19 cellular contexts compared by ENCODE assay signal in the genomic region with DNA sequence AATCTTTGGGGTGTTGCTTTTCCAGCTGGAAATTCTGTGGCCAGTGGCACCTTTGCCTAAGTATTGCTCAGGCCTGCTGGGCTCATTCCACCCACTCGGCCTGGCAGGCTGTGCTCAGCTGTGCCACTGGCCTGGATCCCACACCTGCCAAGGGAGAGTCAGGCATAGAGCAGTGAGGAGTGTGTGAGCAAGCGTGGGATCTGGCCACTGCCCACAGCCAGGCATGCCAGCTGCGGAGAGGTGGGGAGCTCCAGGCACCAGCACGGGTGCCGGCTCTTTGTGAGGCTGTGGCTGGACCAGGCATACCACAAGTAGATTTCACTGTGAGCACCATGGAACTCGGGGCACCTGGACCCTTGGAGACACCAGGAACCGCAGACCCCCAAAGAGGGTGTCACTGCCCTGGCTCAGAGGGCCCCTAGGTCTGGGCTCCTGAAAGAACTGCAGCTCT.
"Had no signal": no experiment of that assay in that cellular context is flagged by ENCODE, and none has a peak within 500 bp of the region (broad histone marks: within the 10 kb centered on the region; RNA-seq: fewer than 3 reads in every experiment).

No MANE protein-coding gene starts in this region.

- DNase-seq: activated CD4-positive, alpha-beta T cell treated with anti-CD3 and anti-CD28 coated beads for 36 hours; activated CD8-positive, alpha-beta memory T cell treated with anti-CD3 and anti-CD28 coated beads, Interleukin-2, amount 50 U/mL, for 48 hours; activated CD8-positive, alpha-beta T cell treated with anti-CD3 and anti-CD28 coated beads for 36 hours; activated naive CD4-positive, alpha-beta T cell; activated naive CD8-positive, alpha-beta T cell treated with anti-CD3 and anti-CD28 coated beads, Interleukin-2, amount 50 U/mL, for 24 hours; gastrocnemius medialis; heart right ventricle; kidney glomerular epithelial cell; right lobe of liver; spleen; stimulated activated CD4-positive, alpha-beta T cell treated with anti-CD3 and anti-CD28 coated beads, Interleukin-1b, Interleukin-23, amount 100 ng/mL, for 48 hours; T1000; transverse colon had no signal

- H3K9me3 ChIP-seq: gastrocnemius medialis, heart right ventricle, prostate gland, right lobe of liver, spleen, transverse colon had no signal

- H3K4me3 Mint-ChIP-seq: activated CD4-positive, alpha-beta T cell treated with anti-CD3 and anti-CD28 coated beads for 36 hours; activated CD8-positive, alpha-beta T cell treated with anti-CD3 and anti-CD28 coated beads for 36 hours; activated naive CD8-positive, alpha-beta T cell treated with anti-CD3 and anti-CD28 coated beads, Interleukin-2, amount 50 U/mL, for 24 hours; activated T-helper 1 cell treated with anti-CD3 and anti-CD28 coated beads, Interleukin-12 subunit alpha, Interleukin-12 subunit beta, Interleukin-2, Interleukin-4 antibody, amounts not matched to agents 30 ng/mL and 10 ng/mL and 1 ng/mL, durations not matched to agents 14 hours and 24 hours and 36 hours; stimulated activated memory B cell treated with anti-CD40 and anti-IgM and Interleukin-4, amounts not matched to agents 10 μg/mL and 1 μg/mL and 100 μg/mL, for 72 hours had no signal

- FAIRE-seq: astrocyte, colon had no signal

- H3K4me1 Mint-ChIP-seq: activated CD4-positive, alpha-beta T cell treated with anti-CD3 and anti-CD28 coated beads for 36 hours; activated naive CD8-positive, alpha-beta T cell treated with anti-CD3 and anti-CD28 coated beads, Interleukin-2, amount 50 U/mL, for 24 hours; stimulated activated memory B cell treated with anti-CD40 and anti-IgM and Interleukin-4, amounts not matched to agents 10 μg/mL and 1 μg/mL and 100 μg/mL, for 72 hours had no signal

- ATAC-seq: activated CD4-positive, alpha-beta T cell treated with anti-CD3 and anti-CD28 coated beads for 36 hours; activated CD8-positive, alpha-beta T cell treated with anti-CD3 and anti-CD28 coated beads for 36 hours; activated naive CD8-positive, alpha-beta T cell treated with anti-CD3 and anti-CD28 coated beads, Interleukin-2, amount 50 U/mL, for 24 hours; gastrocnemius medialis; stimulated activated memory B cell treated with anti-CD40 and anti-IgM and Interleukin-4, amounts not matched to agents 10 μg/mL and 1 μg/mL and 100 μg/mL, for 72 hours had no signal

- H3K4me3 ChIP-seq: cardiac muscle cell, gastrocnemius medialis, heart right ventricle, prostate gland, right lobe of liver, spleen, transverse colon had no signal

- H3K27me3 ChIP-seq: gastrocnemius medialis, right lobe of liver, transverse colon had no signal

- H3K4me1 ChIP-seq: gastrocnemius medialis, heart right ventricle, prostate gland, right lobe of liver, spleen, transverse colon had no signal

- H3K9me3 Mint-ChIP-seq: activated CD8-positive, alpha-beta T cell treated with anti-CD3 and anti-CD28 coated beads for 36 hours; activated T-helper 1 cell treated with anti-CD3 and anti-CD28 coated beads, Interleukin-12 subunit alpha, Interleukin-12 subunit beta, Interleukin-2, Interleukin-4 antibody, amounts not matched to agents 30 ng/mL and 10 ng/mL and 1 ng/mL, durations not matched to agents 14 hours and 24 hours and 36 hours; stimulated activated memory B cell treated with anti-CD40 and anti-IgM and Interleukin-4, amounts not matched to agents 10 μg/mL and 1 μg/mL and 100 μg/mL, for 72 hours had no signal

- H3K36me3 Mint-ChIP-seq: stimulated activated memory B cell treated with anti-CD40 and anti-IgM and Interleukin-4, amounts not matched to agents 10 μg/mL and 1 μg/mL and 100 μg/mL, for 72 hours had no signal

- H3K27ac Mint-ChIP-seq: activated CD4-positive, alpha-beta T cell treated with anti-CD3 and anti-CD28 coated beads for 36 hours; activated CD8-positive, alpha-beta T cell treated with anti-CD3 and anti-CD28 coated beads for 36 hours; activated naive CD8-positive, alpha-beta T cell treated with anti-CD3 and anti-CD28 coated beads, Interleukin-2, amount 50 U/mL, for 24 hours; activated T-helper 1 cell treated with anti-CD3 and anti-CD28 coated beads, Interleukin-12 subunit alpha, Interleukin-12 subunit beta, Interleukin-2, Interleukin-4 antibody, amounts not matched to agents 30 ng/mL and 10 ng/mL and 1 ng/mL, durations not matched to agents 14 hours and 24 hours and 36 hours; stimulated activated memory B cell treated with anti-CD40 and anti-IgM and Interleukin-4, amounts not matched to agents 10 μg/mL and 1 μg/mL and 100 μg/mL, for 72 hours had no signal

- H3K27ac ChIP-seq: cardiac muscle cell, gastrocnemius medialis, heart right ventricle, prostate gland, right lobe of liver, spleen, transverse colon had no signal

- H3K36me3 ChIP-seq: cardiac muscle cell, gastrocnemius medialis, heart right ventricle, prostate gland, right lobe of liver, spleen, transverse colon had no signal

- H3K27me3 Mint-ChIP-seq: activated CD4-positive, alpha-beta T cell treated with anti-CD3 and anti-CD28 coated beads for 36 hours; activated CD8-positive, alpha-beta T cell treated with anti-CD3 and anti-CD28 coated beads for 36 hours; activated naive CD8-positive, alpha-beta T cell treated with anti-CD3 and anti-CD28 coated beads, Interleukin-2, amount 50 U/mL, for 24 hours; stimulated activated memory B cell treated with anti-CD40 and anti-IgM and Interleukin-4, amounts not matched to agents 10 μg/mL and 1 μg/mL and 100 μg/mL, for 72 hours had no signal
